ENCODE assay signal across 15 cellular contexts in genomic region chr6:90764001-90764400, GRCh38.
"Had no signal": no experiment of that assay in that cellular context is flagged by ENCODE, and none has a peak within 500 bp of the region (broad histone marks: within the 10 kb centered on the region; RNA-seq: fewer than 3 reads in every experiment).

No MANE protein-coding gene starts in this region.

- H3K27ac ChIP-seq: hepatocyte, right atrium auricular region, skin epidermis, stomach had no signal

- DNase-seq: activated CD4-positive, alpha-beta T cell treated with anti-CD3 and anti-CD28 coated beads, Interleukin-2, amount 50 U/mL, for 4 hours; activated effector memory CD4-positive, alpha-beta T cell treated with anti-CD3 and anti-CD28 coated beads, Interleukin-2, amount 50 U/mL, for 16 hours; activated naive CD4-positive, alpha-beta T cell treated with anti-CD3 and anti-CD28 coated beads, Interleukin-2, amount 50 U/mL, for 16 hours; activated T-cell treated with anti-CD3 and anti-CD28 coated beads, Interleukin-2, amount 50 U/mL, for 72 hours; dermis blood vessel endothelial cell; effector memory CD4-positive, alpha-beta T cell; islet precursor cell; midbrain; stimulated activated CD4-positive, alpha-beta T cell treated with anti-CD3 and anti-CD28 coated beads, Interleukin-15, amount 100 ng/mL, for 24 hours; stimulated activated CD4-positive, alpha-beta T cell treated with anti-CD3 and anti-CD28 coated beads, Interleukin-4, amount 100 ng/mL, for 1 hour; stomach had no signal

- H3K79me2 ChIP-seq: hepatocyte had no signal

- H3K36me3 ChIP-seq: right atrium auricular region, stomach had no signal

- H3K4me2 ChIP-seq: hepatocyte had no signal

- H3K4me1 ChIP-seq: right atrium auricular region, stomach had no signal

- H3K4me3 ChIP-seq: hepatocyte, lung, right atrium auricular region, skin epidermis, stomach had no signal

- H3K9me3 ChIP-seq: right atrium auricular region, stomach had no signal

- H3K27me3 ChIP-seq: hepatocyte, right atrium auricular region, stomach had no signal

- ATAC-seq: activated T-cell treated with anti-CD3 and anti-CD28 coated beads, Interleukin-2, amount 50 U/mL, for 72 hours had no signal

- H2AFZ ChIP-seq: hepatocyte had no signal
